ENCODE assay signal across 38 cellular contexts in genomic region chr22:30097861-30098260, GRCh38. TPM values are rescaled to one million over a fixed set of nuclear protein-coding genes. Genes with fewer than 3 reads are reported as not detected.
"Had no signal": no experiment of that assay in that cellular context is flagged by ENCODE, and none has a peak within 500 bp of the region (broad histone marks: within the 10 kb centered on the region; RNA-seq: fewer than 3 reads in every experiment).

No MANE protein-coding gene starts in this region.

- H3K36me3 ChIP-seq: colonic mucosa, esophagus muscularis mucosa, gastroesophageal sphincter, heart right ventricle, left ventricle myocardium inferior, lower lobe of right lung, ovary, stomach, thyroid gland, vagina had no signal

- H3K27me3 ChIP-seq: colonic mucosa, ovary, thyroid gland, vagina had no signal

- H3K9me3 ChIP-seq: colonic mucosa, lower lobe of right lung, ovary, thyroid gland, vagina had no signal

- H3K27ac Mint-ChIP-seq: dendritic cell treated with granulocyte-macrophage colony-stimulating factor and Interleukin-4, amounts not matched to agents 40 ng/mL and 50 ng/mL, for 4 days; natural killer cell had no signal

- H3K27me3 Mint-ChIP-seq: dendritic cell treated with granulocyte-macrophage colony-stimulating factor and Interleukin-4, amounts not matched to agents 40 ng/mL and 50 ng/mL, for 4 days had no signal

- H3K4me3 ChIP-seq: colonic mucosa, esophagus muscularis mucosa, gastroesophageal sphincter, heart right ventricle, left ventricle myocardium inferior, lower lobe of right lung, ovary, psoas muscle, stomach, thyroid gland, vagina had no signal

- H3K9me3 Mint-ChIP-seq: dendritic cell treated with granulocyte-macrophage colony-stimulating factor and Interleukin-4, amounts not matched to agents 40 ng/mL and 50 ng/mL, for 4 days; natural killer cell had no signal

- H3K27ac ChIP-seq: colonic mucosa, esophagus muscularis mucosa, foreskin keratinocyte, gastroesophageal sphincter, heart right ventricle, left ventricle myocardium inferior, lower lobe of right lung, ovary, psoas muscle, stomach, thyroid gland, vagina had no signal

- DNase-seq: colonic mucosa; effector memory CD4-positive, alpha-beta T cell; foreskin keratinocyte; glutamatergic neuron; heart right ventricle; hippocampal formation; islet precursor cell; kidney glomerular epithelial cell; left colon; left ventricle myocardium inferior; lower lobe of right lung; natural killer cell; occipital lobe; ovary; posterior cingulate gyrus; psoas muscle; right cardiac atrium; small intestine; stimulated activated CD4-positive, alpha-beta T cell treated with anti-CD3 and anti-CD28 coated beads, Interleukin-12 subunit alpha, Interleukin-12 subunit beta, amount 100 ng/mL, for 4 hours; stimulated activated CD4-positive, alpha-beta T cell treated with anti-CD3 and anti-CD28 coated beads, Interleukin-1b, Interleukin-23, amount 100 ng/mL, for 48 hours; stimulated activated CD4-positive, alpha-beta T cell treated with anti-CD3 and anti-CD28 coated beads, Interleukin-4, amount 100 ng/mL, for 1 hour; stimulated activated CD8-positive, alpha-beta memory T cell treated with anti-CD3 and anti-CD28 coated beads, Interleukin-4, amount 100 ng/mL, for 48 hours; stimulated activated naive CD4-positive, alpha-beta T cell treated with Interleukin-2 at 50 U/mL for 16 hours; stomach; thyroid gland; trophoblast cell had no signal

- H3K36me3 Mint-ChIP-seq: natural killer cell had no signal

- ATAC-seq: foreskin keratinocyte, gastroesophageal sphincter, heart right ventricle, left colon, lower lobe of right lung, natural killer cell, psoas muscle, right cardiac atrium had no signal

- H3K4me1 ChIP-seq: colonic mucosa, esophagus muscularis mucosa, foreskin keratinocyte, gastroesophageal sphincter, heart right ventricle, left ventricle myocardium inferior, lower lobe of right lung, psoas muscle, stomach, thyroid gland, vagina had no signal

- H3K4me3 Mint-ChIP-seq: dendritic cell treated with granulocyte-macrophage colony-stimulating factor and Interleukin-4, amounts not matched to agents 40 ng/mL and 50 ng/mL, for 4 days; natural killer cell had no signal

- FAIRE-seq: endothelial cell of umbilical vein, small intestine had no signal

RNA-seq across cellular contexts. Expression of gene HORMAD2, which starts 17.6 kb away (rescaled TPM):
- total RNA-seq: colonic mucosa, endothelial cell of umbilical vein, epithelial cell of proximal tubule, esophagus muscularis mucosa, fibroblast of lung, foreskin keratinocyte, gastroesophageal sphincter, heart right ventricle, left colon, left ventricle myocardium inferior, lower lobe of right lung, mesenteric fat pad, myocyte, natural killer cell, ovary, psoas muscle, renal cortical epithelial cell, right cardiac atrium, stomach, subcutaneous adipose tissue, thyroid gland, ureter, vagina had no signal
- polyA plus RNA-seq: endothelial cell of umbilical vein, fibroblast of lung, foreskin keratinocyte, heart right ventricle, ovary, psoas muscle, right cardiac atrium, small intestine, stomach had no signal
